Comparison of ENCODE assay signal across 2 cellular contexts in the genomic region with DNA sequence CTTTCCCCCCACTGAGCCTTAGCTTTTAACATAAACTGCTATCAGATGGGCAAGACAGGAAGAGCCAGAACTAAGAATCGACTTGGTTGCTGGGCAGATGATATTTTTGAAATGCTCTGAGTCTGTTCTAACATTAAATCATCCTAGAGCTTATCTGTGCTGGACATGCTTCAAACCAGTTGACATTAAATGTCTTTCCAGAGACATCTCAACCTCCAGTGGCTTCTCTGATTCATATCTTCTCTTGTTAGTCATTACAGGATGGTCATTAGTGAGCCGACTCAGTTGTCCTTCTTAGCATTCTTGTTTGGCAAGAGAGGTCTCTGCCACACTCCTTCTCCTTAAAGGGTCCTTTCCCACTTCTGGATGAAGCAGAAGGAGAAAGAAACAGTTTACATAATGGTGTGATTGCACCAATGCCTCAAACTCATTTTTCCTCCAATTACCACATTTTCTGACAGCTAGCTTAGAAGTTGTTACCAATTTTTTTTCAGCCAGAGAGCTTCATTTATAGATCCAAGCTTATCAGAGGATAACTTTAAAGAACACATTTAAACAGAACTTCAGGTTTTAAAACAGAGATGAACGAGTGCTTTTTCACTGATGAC.
TF ChIP-seq lines count a peak whose summit lies in the region.

No MANE protein-coding gene starts in this region.

TF ChIP-seq in SK-N-SH, 30 proteins besides CTCF, POLR2A, EP300 and RAD21:
- TF ChIP-seq SIN3A (IDR thresholded peaks at IDR 0.05; ENCODE audit: borderline replicate concordance, low read depth, low read length): no peak
- peak; percentile 36; the same call in 1 of the 2 replicates for TF ChIP-seq RFX5 (IDR thresholded peaks at IDR 0.05; ENCODE audit: low read length)

TF ChIP-seq in K562, 482 proteins besides CTCF, POLR2A, EP300 and RAD21 (continues in another document):
- TF ChIP-seq, protein P1, sequence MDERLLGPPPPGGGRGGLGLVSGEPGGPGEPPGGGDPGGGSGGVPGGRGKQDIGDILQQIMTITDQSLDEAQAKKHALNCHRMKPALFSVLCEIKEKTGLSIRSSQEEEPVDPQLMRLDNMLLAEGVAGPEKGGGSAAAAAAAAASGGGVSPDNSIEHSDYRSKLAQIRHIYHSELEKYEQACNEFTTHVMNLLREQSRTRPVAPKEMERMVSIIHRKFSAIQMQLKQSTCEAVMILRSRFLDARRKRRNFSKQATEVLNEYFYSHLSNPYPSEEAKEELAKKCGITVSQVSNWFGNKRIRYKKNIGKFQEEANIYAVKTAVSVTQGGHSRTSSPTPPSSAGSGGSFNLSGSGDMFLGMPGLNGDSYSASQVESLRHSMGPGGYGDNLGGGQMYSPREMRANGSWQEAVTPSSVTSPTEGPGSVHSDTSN (CRISPR knock-in tag; IDR thresholded peaks at IDR 0.05; ENCODE audit: low read depth): no peak
- TF ChIP-seq, protein P1 (tag; conservative IDR thresholded peaks at IDR 0.05; ENCODE audit: low read depth): peak; percentile 94
- TF ChIP-seq ZNF778 (CRISPR knock-in tag; IDR thresholded peaks at IDR 0.05): no peak
- TF ChIP-seq RFX7 (CRISPR knock-in tag; IDR thresholded peaks at IDR 0.05): no peak
- no peak for TF ChIP-seq ZNF785 (CRISPR knock-in tag; IDR thresholded peaks at IDR 0.05)
- TF ChIP-seq PYGO2 (tag; IDR thresholded peaks at IDR 0.05): no peak
- no peak for TF ChIP-seq SMAD1 (IDR thresholded peaks at IDR 0.05; ENCODE audit: low read depth, low read length, partially characterized antibody)
- no peak for TF ChIP-seq NR2C2 (CRISPR knock-in tag; IDR thresholded peaks at IDR 0.05)
- TF ChIP-seq NR2C2 (tag; IDR thresholded peaks at IDR 0.05): peak; percentile 53; the same call in 1 of the 2 replicates
- TF ChIP-seq DPF2 (IDR thresholded peaks at IDR 0.05): peak; percentile 58
- TF ChIP-seq BRF1 (IDR thresholded peaks at IDR 0.05; ENCODE audit: borderline replicate concordance, extremely low read depth, insufficient read length): no peak
- TF ChIP-seq, protein P2, sequence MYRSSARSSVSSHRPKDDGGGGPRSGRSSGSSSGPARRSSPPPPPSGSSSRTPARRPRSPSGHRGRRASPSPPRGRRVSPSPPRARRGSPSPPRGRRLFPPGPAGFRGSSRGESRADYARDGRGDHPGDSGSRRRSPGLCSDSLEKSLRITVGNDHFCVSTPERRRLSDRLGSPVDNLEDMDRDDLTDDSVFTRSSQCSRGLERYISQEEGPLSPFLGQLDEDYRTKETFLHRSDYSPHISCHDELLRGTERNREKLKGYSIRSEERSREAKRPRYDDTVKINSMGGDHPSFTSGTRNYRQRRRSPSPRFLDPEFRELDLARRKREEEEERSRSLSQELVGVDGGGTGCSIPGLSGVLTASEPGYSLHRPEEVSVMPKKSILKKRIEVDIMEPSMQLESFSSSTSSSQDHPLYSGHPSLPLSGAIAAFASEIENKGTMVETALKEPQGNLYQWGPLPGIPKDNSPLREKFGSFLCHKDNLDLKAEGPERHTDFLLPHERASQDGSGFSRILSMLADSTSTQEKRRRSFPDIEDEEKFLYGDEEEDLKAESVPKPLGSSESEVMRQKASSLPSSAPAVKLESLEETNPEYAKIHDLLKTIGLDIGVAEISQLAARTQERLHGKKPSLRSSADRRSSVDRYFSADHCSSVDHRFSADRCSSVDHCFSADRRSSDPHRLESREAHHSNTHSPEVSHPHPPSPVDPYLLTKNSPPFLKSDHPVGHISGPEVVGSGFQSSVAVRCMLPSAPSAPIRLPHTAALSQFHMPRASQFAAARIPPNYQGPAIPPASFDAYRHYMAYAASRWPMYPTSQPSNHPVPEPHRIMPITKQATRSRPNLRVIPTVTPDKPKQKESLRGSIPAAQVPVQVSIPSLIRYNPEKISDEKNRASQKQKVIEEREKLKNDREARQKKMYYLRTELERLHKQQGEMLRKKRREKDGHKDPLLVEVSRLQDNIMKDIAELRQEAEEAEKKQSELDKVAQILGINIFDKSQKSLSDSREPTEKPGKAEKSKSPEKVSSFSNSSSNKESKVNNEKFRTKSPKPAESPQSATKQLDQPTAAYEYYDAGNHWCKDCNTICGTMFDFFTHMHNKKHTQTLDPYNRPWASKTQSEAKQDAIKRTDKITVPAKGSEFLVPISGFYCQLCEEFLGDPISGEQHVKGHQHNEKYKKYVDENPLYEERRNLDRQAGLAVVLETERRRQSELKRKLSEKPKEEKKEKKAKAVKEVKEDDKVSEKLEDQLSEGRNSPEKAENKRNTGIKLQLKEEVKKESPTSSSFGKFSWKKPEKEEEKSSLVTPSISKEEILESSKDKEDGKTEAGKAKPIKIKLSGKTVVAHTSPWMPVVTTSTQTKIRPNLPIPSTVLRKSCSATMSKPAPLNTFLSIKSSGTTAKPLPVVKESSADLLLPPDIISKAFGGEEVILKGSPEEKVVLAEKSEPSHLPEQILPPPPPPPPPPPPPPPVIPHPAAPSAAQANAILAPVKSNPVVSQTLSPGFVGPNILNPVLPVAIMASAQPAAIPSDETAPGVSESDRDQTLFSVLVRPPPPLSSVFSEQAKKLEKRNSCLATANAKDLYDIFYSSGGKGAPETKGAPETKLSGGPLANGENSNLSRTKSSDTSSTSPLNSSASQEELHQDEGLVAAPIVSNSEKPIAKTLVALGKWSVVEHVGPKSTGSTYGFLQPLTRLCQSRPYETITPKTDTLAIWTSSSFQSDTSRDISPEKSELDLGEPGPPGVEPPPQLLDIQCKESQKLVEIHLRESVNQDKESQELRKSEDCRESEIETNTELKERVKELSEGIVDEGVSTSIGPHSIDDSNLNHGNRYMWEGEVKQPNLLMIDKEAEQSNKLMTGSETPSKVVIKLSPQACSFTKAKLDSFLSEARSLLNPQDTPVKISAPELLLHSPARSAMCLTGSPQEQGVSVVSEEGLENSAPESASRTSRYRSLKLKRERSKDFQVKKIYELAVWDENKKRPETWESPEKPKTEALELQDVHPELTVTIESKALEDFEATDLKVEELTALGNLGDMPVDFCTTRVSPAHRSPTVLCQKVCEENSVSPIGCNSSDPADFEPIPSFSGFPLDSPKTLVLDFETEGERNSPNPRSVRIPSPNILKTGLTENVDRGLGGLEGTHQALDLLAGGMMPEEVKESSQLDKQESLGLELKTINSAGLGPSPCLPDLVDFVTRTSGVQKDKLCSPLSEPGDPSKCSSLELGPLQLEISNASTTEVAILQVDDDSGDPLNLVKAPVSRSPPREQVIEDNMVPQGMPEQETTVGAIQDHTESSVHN (IDR thresholded peaks at IDR 0.05; ENCODE audit: borderline replicate concordance in 1 of 2, low read depth in 1 of 2): no peak
- TF ChIP-seq CBFA2T2 (conservative IDR thresholded peaks at IDR 0.05): peak; percentile 54
- no peak for TF ChIP-seq CBX5 (IDR thresholded peaks at IDR 0.05; ENCODE audit: borderline replicate concordance, low read depth)
- TF ChIP-seq, protein P3, sequence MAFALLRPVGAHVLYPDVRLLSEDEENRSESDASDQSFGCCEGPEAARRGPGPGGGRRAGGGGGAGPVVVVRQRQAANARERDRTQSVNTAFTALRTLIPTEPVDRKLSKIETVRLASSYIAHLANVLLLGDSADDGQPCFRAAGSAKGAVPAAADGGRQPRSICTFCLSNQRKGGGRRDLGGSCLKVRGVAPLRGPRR (CRISPR knock-in tag; IDR thresholded peaks at IDR 0.05): no peak
- no peak for TF ChIP-seq ZFP1 (CRISPR knock-in tag; IDR thresholded peaks at IDR 0.05)
- TF ChIP-seq, protein P4, sequence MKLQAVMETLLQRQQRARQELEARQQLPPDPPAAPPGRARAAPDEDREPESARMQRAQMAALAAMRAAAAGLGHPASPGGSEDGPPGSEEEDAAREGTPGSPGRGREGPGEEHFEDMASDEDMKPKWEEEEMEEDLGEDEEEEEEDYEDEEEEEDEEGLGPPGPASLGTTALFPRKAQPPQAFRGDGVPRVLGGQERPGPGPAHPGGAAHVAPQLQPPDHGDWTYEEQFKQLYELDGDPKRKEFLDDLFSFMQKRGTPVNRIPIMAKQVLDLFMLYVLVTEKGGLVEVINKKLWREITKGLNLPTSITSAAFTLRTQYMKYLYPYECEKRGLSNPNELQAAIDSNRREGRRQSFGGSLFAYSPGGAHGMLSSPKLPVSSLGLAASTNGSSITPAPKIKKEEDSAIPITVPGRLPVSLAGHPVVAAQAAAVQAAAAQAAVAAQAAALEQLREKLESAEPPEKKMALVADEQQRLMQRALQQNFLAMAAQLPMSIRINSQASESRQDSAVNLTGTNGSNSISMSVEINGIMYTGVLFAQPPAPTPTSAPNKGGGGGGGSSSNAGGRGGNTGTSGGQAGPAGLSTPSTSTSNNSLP (IDR thresholded peaks at IDR 0.05; ENCODE audit: borderline replicate concordance, low read depth, low read length): no peak
- TF ChIP-seq KDM1A (IDR thresholded peaks at IDR 0.05): 0 out of 4 replicates have a peak, but pooled peaks have one; percentile 3 to 10
- TF ChIP-seq KLF16 (IDR thresholded peaks at IDR 0.05): peak; percentile 44; the same call in 1 of the 2 replicates
- TF ChIP-seq, protein P5, sequence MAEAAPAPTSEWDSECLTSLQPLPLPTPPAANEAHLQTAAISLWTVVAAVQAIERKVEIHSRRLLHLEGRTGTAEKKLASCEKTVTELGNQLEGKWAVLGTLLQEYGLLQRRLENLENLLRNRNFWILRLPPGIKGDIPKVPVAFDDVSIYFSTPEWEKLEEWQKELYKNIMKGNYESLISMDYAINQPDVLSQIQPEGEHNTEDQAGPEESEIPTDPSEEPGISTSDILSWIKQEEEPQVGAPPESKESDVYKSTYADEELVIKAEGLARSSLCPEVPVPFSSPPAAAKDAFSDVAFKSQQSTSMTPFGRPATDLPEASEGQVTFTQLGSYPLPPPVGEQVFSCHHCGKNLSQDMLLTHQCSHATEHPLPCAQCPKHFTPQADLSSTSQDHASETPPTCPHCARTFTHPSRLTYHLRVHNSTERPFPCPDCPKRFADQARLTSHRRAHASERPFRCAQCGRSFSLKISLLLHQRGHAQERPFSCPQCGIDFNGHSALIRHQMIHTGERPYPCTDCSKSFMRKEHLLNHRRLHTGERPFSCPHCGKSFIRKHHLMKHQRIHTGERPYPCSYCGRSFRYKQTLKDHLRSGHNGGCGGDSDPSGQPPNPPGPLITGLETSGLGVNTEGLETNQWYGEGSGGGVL (CRISPR knock-in tag; IDR thresholded peaks at IDR 0.05): no peak
- TF ChIP-seq, protein P6, sequence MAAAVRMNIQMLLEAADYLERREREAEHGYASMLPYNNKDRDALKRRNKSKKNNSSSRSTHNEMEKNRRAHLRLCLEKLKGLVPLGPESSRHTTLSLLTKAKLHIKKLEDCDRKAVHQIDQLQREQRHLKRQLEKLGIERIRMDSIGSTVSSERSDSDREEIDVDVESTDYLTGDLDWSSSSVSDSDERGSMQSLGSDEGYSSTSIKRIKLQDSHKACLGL (CRISPR knock-in tag; IDR thresholded peaks at IDR 0.05; ENCODE audit: borderline replicate concordance, poor library complexity, severe bottlenecking): no peak
- TF ChIP-seq ETV1 (tag; conservative IDR thresholded peaks at IDR 0.05; ENCODE audit: low read depth): no peak
- TF ChIP-seq, protein P7, sequence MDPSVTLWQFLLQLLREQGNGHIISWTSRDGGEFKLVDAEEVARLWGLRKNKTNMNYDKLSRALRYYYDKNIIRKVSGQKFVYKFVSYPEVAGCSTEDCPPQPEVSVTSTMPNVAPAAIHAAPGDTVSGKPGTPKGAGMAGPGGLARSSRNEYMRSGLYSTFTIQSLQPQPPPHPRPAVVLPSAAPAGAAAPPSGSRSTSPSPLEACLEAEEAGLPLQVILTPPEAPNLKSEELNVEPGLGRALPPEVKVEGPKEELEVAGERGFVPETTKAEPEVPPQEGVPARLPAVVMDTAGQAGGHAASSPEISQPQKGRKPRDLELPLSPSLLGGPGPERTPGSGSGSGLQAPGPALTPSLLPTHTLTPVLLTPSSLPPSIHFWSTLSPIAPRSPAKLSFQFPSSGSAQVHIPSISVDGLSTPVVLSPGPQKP (CRISPR knock-in tag; IDR thresholded peaks at IDR 0.05): no peak
- TF ChIP-seq FOXK1 (CRISPR knock-in tag; IDR thresholded peaks at IDR 0.05; ENCODE audit: borderline replicate concordance): no peak
- no peak for TF ChIP-seq ASH1L (IDR thresholded peaks at IDR 0.05; ENCODE audit: borderline replicate concordance, low read depth, partially characterized antibody)
- no peak for TF ChIP-seq ZZZ3 (IDR thresholded peaks at IDR 0.05)
- TF ChIP-seq, protein P8, sequence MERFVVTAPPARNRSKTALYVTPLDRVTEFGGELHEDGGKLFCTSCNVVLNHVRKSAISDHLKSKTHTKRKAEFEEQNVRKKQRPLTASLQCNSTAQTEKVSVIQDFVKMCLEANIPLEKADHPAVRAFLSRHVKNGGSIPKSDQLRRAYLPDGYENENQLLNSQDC (CRISPR knock-in tag; IDR thresholded peaks at IDR 0.05): no peak
- TF ChIP-seq SUPT5H (IDR thresholded peaks at IDR 0.05): no peak
- no peak for TF ChIP-seq ZNF436 (CRISPR knock-in tag; IDR thresholded peaks at IDR 0.05)
- peak; percentile 38; the same call in 1 of the 2 replicates for TF ChIP-seq STAT5A (IDR thresholded peaks at IDR 0.05; ENCODE audit: borderline replicate concordance, low read length)
- no peak for TF ChIP-seq HDAC3 (IDR thresholded peaks at IDR 0.05; ENCODE audit: borderline replicate concordance, partially characterized antibody)
- TF ChIP-seq, protein P9, sequence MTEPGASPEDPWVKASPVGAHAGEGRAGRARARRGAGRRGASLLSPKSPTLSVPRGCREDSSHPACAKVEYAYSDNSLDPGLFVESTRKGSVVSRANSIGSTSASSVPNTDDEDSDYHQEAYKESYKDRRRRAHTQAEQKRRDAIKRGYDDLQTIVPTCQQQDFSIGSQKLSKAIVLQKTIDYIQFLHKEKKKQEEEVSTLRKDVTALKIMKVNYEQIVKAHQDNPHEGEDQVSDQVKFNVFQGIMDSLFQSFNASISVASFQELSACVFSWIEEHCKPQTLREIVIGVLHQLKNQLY (CRISPR knock-in tag; conservative IDR thresholded peaks at IDR 0.05): no peak
- TF ChIP-seq, protein P10, sequence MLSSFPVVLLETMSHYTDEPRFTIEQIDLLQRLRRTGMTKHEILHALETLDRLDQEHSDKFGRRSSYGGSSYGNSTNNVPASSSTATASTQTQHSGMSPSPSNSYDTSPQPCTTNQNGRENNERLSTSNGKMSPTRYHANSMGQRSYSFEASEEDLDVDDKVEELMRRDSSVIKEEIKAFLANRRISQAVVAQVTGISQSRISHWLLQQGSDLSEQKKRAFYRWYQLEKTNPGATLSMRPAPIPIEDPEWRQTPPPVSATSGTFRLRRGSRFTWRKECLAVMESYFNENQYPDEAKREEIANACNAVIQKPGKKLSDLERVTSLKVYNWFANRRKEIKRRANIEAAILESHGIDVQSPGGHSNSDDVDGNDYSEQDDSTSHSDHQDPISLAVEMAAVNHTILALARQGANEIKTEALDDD (IDR thresholded peaks at IDR 0.05): peak; percentile 87
- TF ChIP-seq DIDO1 (tag; IDR thresholded peaks at IDR 0.05; ENCODE audit: low read depth): no peak
